ENCODE assay signal across 8 cellular contexts in the genomic region with DNA sequence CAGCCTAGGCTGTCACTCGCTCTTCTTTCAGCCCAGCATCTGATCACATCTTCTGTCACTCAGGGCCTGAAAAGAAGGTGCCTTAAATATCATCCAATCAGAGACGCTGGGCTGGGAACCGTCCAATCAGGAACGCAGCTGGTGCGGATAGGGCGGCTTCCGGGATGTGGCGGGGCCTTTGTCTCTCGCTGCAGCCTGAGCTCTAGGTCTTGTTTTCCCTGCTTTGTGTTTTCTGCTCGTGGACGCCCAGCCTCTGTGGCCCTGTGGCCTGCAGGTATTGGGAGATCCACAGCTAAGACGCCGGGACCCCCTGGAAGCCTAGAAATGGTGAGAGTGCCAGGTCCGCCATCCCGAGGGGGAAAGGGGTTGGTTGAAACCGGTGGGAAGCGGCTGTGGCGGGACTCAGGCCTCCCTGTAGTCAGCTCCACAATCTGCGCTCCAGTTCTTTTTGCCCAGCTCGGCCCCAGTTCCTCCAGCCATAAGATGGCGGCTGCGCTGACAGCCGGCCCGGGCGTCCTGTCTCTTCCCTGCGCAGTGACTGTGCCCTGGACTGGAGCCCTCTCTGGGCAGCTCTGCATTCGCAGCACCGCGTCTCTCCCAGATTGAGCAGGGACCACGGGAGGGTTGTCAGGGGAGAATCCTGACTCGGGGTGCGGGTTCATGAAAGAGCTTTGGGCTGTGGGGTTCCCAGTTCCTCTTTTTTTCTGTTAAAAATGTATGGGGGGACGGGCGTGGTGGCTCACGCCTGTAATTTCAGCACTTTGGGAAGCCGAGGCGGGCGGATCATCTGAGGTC. TPM values are rescaled to one million over a fixed set of nuclear protein-coding genes. Genes with fewer than 3 reads are reported as not detected.
DNase-seq lines count a peak whose midpoint lies in the region; ATAC-seq and TF ChIP-seq lines count a peak whose summit lies in the region.

A gene (plus strand): TSS at position 175 of the 795 bp plus-strand sequence. CDS start 150 bp downstream, at position 325.

- POLR2A ChIA-PET in activated CD4-positive, alpha-beta T cell treated with anti-CD3 and anti-CD28 coated beads, Interleukin-2, amount 10 ng/mL, durations not matched to agents 7 days and 5 days (lab: Charles Lee), result interaction anchor here (0.5 to 1.5 kb wide), 10 partner anchors 37 to 582 kb away, joined by 3 to 11 read pairs (median 4); a partner anchor contains a TSS

- H3K36me3 Mint-ChIP-seq in activated CD4-positive, alpha-beta T cell treated with anti-CD3 and anti-CD28 coated beads, Interleukin-2, amount 10 ng/mL, durations not matched to agents 7 days and 5 days (ENCODE audit: low read depth), result peaks cover 41% of the 10 kb centered on the region

- H3K9me3 Mint-ChIP-seq in activated CD4-positive, alpha-beta T cell treated with anti-CD3 and anti-CD28 coated beads, Interleukin-2, amount 10 ng/mL, durations not matched to agents 7 days and 5 days, result peaks cover 31% of the 10 kb centered on the region

- peak within 1 kb of the TSS; percentile 77 to 86 for H3K27ac ChIP-seq in coronary artery

- no peak for TF ChIP-seq CTCF in coronary artery (IDR thresholded peaks at IDR 0.05)

- H3K27me3 Mint-ChIP-seq in activated CD4-positive, alpha-beta T cell treated with anti-CD3 and anti-CD28 coated beads, Interleukin-2, amount 10 ng/mL, durations not matched to agents 7 days and 5 days, result no peaks in the 10 kb centered on the region

- peak within 1 kb of the TSS; percentile 98 for H3K4me3 Mint-ChIP-seq in activated CD4-positive, alpha-beta T cell treated with anti-CD3 and anti-CD28 coated beads, Interleukin-2, amount 10 ng/mL, durations not matched to agents 7 days and 5 days

- CTCF ChIA-PET in activated CD4-positive, alpha-beta T cell treated with anti-CD3 and anti-CD28 coated beads, Interleukin-2, amount 10 ng/mL, durations not matched to agents 7 days and 5 days (lab: Charles Lee), result interaction anchor here (1.4 to 1.5 kb wide), 2 partner anchors 93 to 144 kb away, joined by 3 to 4 read pairs; no protein-coding TSS in a partner anchor

- peak; percentile 95 for ATAC-seq in HG03064 (IDR thresholded peaks at IDR 0.05; ENCODE audit: low read depth, unreplicated experiment)

- H3K4me3 ChIP-seq in coronary artery, result peak within 1 kb of the TSS; percentile 78

- H3K27ac Mint-ChIP-seq in activated CD4-positive, alpha-beta T cell treated with anti-CD3 and anti-CD28 coated beads, Interleukin-2, amount 10 ng/mL, durations not matched to agents 7 days and 5 days, result peak within 1 kb of the TSS; percentile 100

- DNase-seq in NCI-H446 (lab: John Stamatoyannopoulos, UW), result peak; percentile 11 to 45
- no peak for DNase-seq in NCI-H446 treated with DMSO at 0.1 percent for 48 hours (lab: John Stamatoyannopoulos, UW)
- peak; percentile 87 for DNase-seq in NCI-H226
- DNase-seq in activated CD4-positive, alpha-beta T cell treated with anti-CD3 and anti-CD28 coated beads, Interleukin-2, amount 10 ng/mL, durations not matched to agents 7 days and 5 days, result peak; percentile 95
- DNase-seq in coronary artery (ENCODE audit: low spot score), result peak; percentile 92
- DNase-seq in left kidney (ENCODE audit: low read depth, low spot score), result peak; percentile 98
- peak; percentile 92 for DNase-seq in stimulated activated CD4-positive, alpha-beta T cell treated with anti-CD3 and anti-CD28 coated beads, Interleukin-1b, Interleukin-23, amount 100 ng/mL, for 48 hours

- peaks cover 28% of the 10 kb centered on the region for H3K4me1 Mint-ChIP-seq in activated CD4-positive, alpha-beta T cell treated with anti-CD3 and anti-CD28 coated beads, Interleukin-2, amount 10 ng/mL, durations not matched to agents 7 days and 5 days

RNA-seq across cellular contexts. Expression of the gene that starts here (rescaled TPM):
- 10 to 100 TPM; 20.6 to 24.2 TPM for total RNA-seq in activated CD4-positive, alpha-beta T cell treated with anti-CD3 and anti-CD28 coated beads, Interleukin-2, amount 10 ng/mL, durations not matched to agents 7 days and 5 days
